ENCODE assay signal across 1 cellular context in genomic region chr21:35273331-35273730, GRCh38.
TF ChIP-seq lines count a peak whose summit lies in the region.

No MANE protein-coding gene starts in this region.

TF ChIP-seq in HCT116, 20 proteins besides CTCF, POLR2A, EP300 and RAD21 (continued from another document):
- TF ChIP-seq REST (IDR thresholded peaks at IDR 0.05; ENCODE audit: low read depth) (no peak), SRF (IDR thresholded peaks at IDR 0.05; ENCODE audit: low read depth) (no peak), MAX (IDR thresholded peaks at IDR 0.05) (no peak), YY1 (IDR thresholded peaks at IDR 0.05; ENCODE audit: extremely low read depth, insufficient replicate concordance, low read depth, low read length) (no peak), EZH2 (IDR thresholded peaks at IDR 0.05) (no peak), JUND (IDR thresholded peaks at IDR 0.05) (no peak), SP1 (IDR thresholded peaks at IDR 0.05; ENCODE audit: low read depth) (no peak), EZH2phosphoT487 (IDR thresholded peaks at IDR 0.05; ENCODE audit: borderline replicate concordance) (no peak), ZFX (IDR thresholded peaks at IDR 0.05) (no peak), ZNF274 (IDR thresholded peaks at IDR 0.05; ENCODE audit: low read depth, low read length) (no peak), ATF3 (IDR thresholded peaks at IDR 0.05) (no peak), CEBPB (IDR thresholded peaks at IDR 0.05; ENCODE audit: low read depth) (no peak), EGR1 (IDR thresholded peaks at IDR 0.05; ENCODE audit: low read depth) (no peak)
